ENCODE assay signal across 2 cellular contexts in genomic region chr4:16896871-16897270, GRCh38.
TF ChIP-seq lines count a peak whose summit lies in the region.

No MANE protein-coding gene starts in this region.

TF ChIP-seq in IMR-90, 13 proteins besides CTCF, POLR2A, EP300 and RAD21:
- no peak for TF ChIP-seq CEBPB (IDR thresholded peaks at IDR 0.05; ENCODE audit: low read depth, low read length)
TF ChIP-seq in IMR-90: peak in this region for 0.

TF ChIP-seq in H1, 55 proteins besides CTCF, POLR2A, EP300 and RAD21:
- TF ChIP-seq SIX5 (IDR thresholded peaks at IDR 0.05; ENCODE audit: low read depth, low read length), result no peak
- no peak for TF ChIP-seq SP1 (IDR thresholded peaks at IDR 0.05; ENCODE audit: low read depth, low read length)
- TF ChIP-seq POU5F1 (IDR thresholded peaks at IDR 0.05; ENCODE audit: low read depth, low read length), result no peak
- no peak for TF ChIP-seq MAFK (IDR thresholded peaks at IDR 0.05; ENCODE audit: low read depth, low read length)
- TF ChIP-seq SIRT6 (IDR thresholded peaks at IDR 0.05; ENCODE audit: low read length), result no peak
TF ChIP-seq in H1: peak in this region for 0.
